15 cellular contexts compared by ENCODE assay signal in genomic region chr10:130074639-130075038, GRCh38.
"Had no signal": no experiment of that assay in that cellular context is flagged by ENCODE, and none has a peak within 500 bp of the region (broad histone marks: within the 10 kb centered on the region; RNA-seq: fewer than 3 reads in every experiment).

No MANE protein-coding gene starts in this region.

- H3K9me3 ChIP-seq: ovary, right lobe of liver, thoracic aorta, upper lobe of right lung had no signal

- H3K27ac ChIP-seq: ovary, right lobe of liver, spleen, stomach, thoracic aorta, upper lobe of right lung had no signal

- H3K27me3 ChIP-seq: ovary, right lobe of liver, spleen, stomach, upper lobe of right lung had no signal

- H3K4me1 ChIP-seq: right lobe of liver, spleen, stomach, upper lobe of right lung had no signal

- H3K36me3 ChIP-seq: ovary, right lobe of liver, upper lobe of right lung had no signal

- ATAC-seq: activated CD8-positive, alpha-beta T cell treated with anti-CD3 and anti-CD28 coated beads for 36 hours; left lobe of liver; right lobe of liver; upper lobe of right lung had no signal

- DNase-seq: activated B cell treated with CpG ODN at 0.5 μM for 24 hours; activated CD4-positive, alpha-beta T cell treated with anti-CD3 and anti-CD28 coated beads for 48 hours; activated CD8-positive, alpha-beta T cell treated with anti-CD3 and anti-CD28 coated beads for 36 hours; activated effector memory CD4-positive, alpha-beta T cell treated with anti-CD3 and anti-CD28 coated beads, Interleukin-2, amount 50 U/mL, for 16 hours; activated T-cell treated with anti-CD3 and anti-CD28 coated beads, Interleukin-2, amount 50 U/mL, for 48 hours; cortex of kidney; effector CD4-positive, alpha-beta T cell; midbrain; ovary; right lobe of liver; spleen; stomach; upper lobe of right lung had no signal

- H3K4me3 ChIP-seq: ovary, right lobe of liver, spleen, stomach, thoracic aorta, upper lobe of right lung had no signal
